ENCODE assay signal across 1 cellular context in the genomic region with DNA sequence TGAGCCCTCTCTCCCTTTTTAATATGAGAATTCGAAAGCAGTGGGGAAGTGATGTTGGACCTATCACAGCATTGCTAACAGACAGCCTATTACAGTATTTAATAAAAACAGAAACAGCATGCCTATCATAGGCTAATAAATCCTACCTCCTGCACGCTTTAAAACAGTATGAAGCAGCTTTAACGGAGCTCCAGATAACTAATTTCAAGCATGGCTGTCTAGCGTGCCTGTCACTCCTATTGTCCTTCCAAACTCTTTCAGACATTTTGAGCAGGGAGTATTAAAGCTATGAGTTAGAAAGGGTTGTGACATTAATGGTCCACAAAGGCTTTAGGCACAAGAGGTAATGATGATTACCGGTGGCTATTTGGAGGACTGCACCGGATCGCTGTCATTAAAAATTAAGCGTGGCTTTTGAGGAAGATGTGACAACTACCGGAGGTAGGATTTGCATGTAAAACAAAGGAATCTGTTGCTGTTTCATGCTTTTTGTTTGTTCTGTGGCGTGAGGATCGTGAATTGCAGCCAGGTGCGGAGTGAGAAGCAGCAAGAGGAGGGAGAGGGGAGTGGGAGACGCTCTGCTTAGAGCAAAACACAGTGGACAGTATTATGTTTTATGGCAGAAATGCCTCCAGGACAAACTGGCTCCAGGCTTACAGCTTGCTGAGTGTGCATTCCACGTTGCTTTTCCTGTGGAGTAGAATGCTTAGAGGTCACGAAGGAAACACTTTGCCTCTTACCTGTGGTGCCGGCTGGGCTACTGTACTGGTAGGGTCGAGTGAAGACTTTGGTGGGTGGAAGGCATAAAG.
TF ChIP-seq lines count a peak whose summit lies in the region.

A gene (plus strand): TSS at position 166 of the 809 bp plus-strand sequence.

TF ChIP-seq in WTC11, 78 proteins besides CTCF, POLR2A, EP300 and RAD21 (continued from another document):
- TF ChIP-seq, protein P1, sequence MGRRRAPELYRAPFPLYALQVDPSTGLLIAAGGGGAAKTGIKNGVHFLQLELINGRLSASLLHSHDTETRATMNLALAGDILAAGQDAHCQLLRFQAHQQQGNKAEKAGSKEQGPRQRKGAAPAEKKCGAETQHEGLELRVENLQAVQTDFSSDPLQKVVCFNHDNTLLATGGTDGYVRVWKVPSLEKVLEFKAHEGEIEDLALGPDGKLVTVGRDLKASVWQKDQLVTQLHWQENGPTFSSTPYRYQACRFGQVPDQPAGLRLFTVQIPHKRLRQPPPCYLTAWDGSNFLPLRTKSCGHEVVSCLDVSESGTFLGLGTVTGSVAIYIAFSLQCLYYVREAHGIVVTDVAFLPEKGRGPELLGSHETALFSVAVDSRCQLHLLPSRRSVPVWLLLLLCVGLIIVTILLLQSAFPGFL (CRISPR knock-in tag; IDR thresholded peaks at IDR 0.05; ENCODE audit: borderline replicate concordance) = no peak
- no peak for TF ChIP-seq ZNF263 (CRISPR knock-in tag; IDR thresholded peaks at IDR 0.05; ENCODE audit: low read depth)
- TF ChIP-seq ESRRA (CRISPR knock-in tag; IDR thresholded peaks at IDR 0.05; ENCODE audit: borderline replicate concordance) = no peak
- no peak for TF ChIP-seq CREM (CRISPR knock-in tag; IDR thresholded peaks at IDR 0.05)
